In genomic region chr4:139099366-139099982, GRCh38 we compare ENCODE assay signal across 1 cellular context.
TF ChIP-seq lines count a peak whose summit lies in the region.

No MANE protein-coding gene starts in this region.

TF ChIP-seq in SK-N-SH, 30 proteins besides CTCF, POLR2A, EP300 and RAD21 (continued from another document):
- TF ChIP-seq SIN3A (IDR thresholded peaks at IDR 0.05; ENCODE audit: borderline replicate concordance, low read depth, low read length) (no peak), IRF3 (IDR thresholded peaks at IDR 0.05; ENCODE audit: low read depth, low read length) (no peak), JUND (IDR thresholded peaks at IDR 0.05) (no peak), TAF1 (IDR thresholded peaks at IDR 0.05; ENCODE audit: borderline replicate concordance, low read depth, low read length) (no peak)
